1 cellular context compared by ENCODE assay signal in the genomic region with DNA sequence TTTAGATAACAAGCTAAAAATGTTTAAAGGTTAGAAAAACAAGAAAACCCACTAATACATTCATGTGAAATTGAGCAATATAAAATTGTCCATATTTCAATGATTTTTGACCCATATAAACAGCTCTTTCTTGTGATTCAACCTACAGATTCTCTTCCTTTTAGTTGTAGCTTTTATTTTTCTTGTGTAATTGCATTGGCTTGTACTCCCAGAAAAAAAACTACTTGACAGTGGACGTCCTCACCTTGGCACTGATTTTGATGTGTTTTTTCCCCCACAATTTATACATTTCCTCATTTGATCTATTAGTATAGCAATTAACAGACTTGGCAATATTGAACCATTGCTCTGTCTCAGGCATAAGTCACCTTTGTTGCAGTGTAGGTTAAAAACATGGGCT.
TF ChIP-seq lines count a peak whose summit lies in the region.

No MANE protein-coding gene starts in this region.

TF ChIP-seq in K562, 482 proteins besides CTCF, POLR2A, EP300 and RAD21:
- TF ChIP-seq GATAD2A (IDR thresholded peaks at IDR 0.05) (no peak), SAP30 (IDR thresholded peaks at IDR 0.05; ENCODE audit: borderline replicate concordance, insufficient read depth, low read depth, low read length, poor library complexity, severe bottlenecking) (no peak), ZNF41 (CRISPR knock-in tag; conservative IDR thresholded peaks at IDR 0.05) (no peak), ZNF232 (CRISPR knock-in tag; IDR thresholded peaks at IDR 0.05) (no peak), DDX20 (tag; IDR thresholded peaks at IDR 0.05; ENCODE audit: low read depth) (no peak), KDM4B (IDR thresholded peaks at IDR 0.05; ENCODE audit: borderline replicate concordance in 2 of 2, low read depth in 1 of 2) (no peak), NCOR1 (IDR thresholded peaks at IDR 0.05) (no peak), RBM25 (IDR thresholded peaks at IDR 0.05; ENCODE audit: low read depth, low read length, severe bottlenecking) (peak; percentile 58), ZNF175 (CRISPR knock-in tag; IDR thresholded peaks at IDR 0.05; ENCODE audit: low read depth) (no peak), NFXL1 (CRISPR knock-in tag; IDR thresholded peaks at IDR 0.05) (no peak), CTBP1 (IDR thresholded peaks at IDR 0.05; ENCODE audit: borderline replicate concordance) (no peak), FOXK1 (CRISPR knock-in tag; IDR thresholded peaks at IDR 0.05; ENCODE audit: borderline replicate concordance) (no peak), BCOR (IDR thresholded peaks at IDR 0.05) (no peak), PPARD (CRISPR knock-in tag; IDR thresholded peaks at IDR 0.05) (no peak), GABPB2 (CRISPR knock-in tag; conservative IDR thresholded peaks at IDR 0.05) (no peak), CHD4 (IDR thresholded peaks at IDR 0.05; ENCODE audit: insufficient read depth, insufficient replicate concordance, low read depth, low read length, poor library complexity, severe bottlenecking) (no peak), PCBP2 (IDR thresholded peaks at IDR 0.05; ENCODE audit: low read depth, low read length, poor library complexity, severe bottlenecking) (no peak), SRSF9 (IDR thresholded peaks at IDR 0.05; ENCODE audit: borderline replicate concordance, low read depth, low read length) (no peak), PRMT5 (CRISPR knock-in tag; IDR thresholded peaks at IDR 0.05) (no peak), NFIC (IDR thresholded peaks at IDR 0.05) (no peak), ZNF75A (CRISPR knock-in tag; IDR thresholded peaks at IDR 0.05) (no peak), KDM2B (CRISPR knock-in tag; IDR thresholded peaks at IDR 0.05) (no peak), ARHGAP35 (IDR thresholded peaks at IDR 0.05; ENCODE audit: partially characterized antibody) (no peak), TRIM28 (IDR thresholded peaks at IDR 0.05) (0 out of 2 replicates have a peak, but pooled peaks have one; percentile 29), ZNF766 (CRISPR knock-in tag; conservative IDR thresholded peaks at IDR 0.05) (no peak), CBX3 (IDR thresholded peaks at IDR 0.05; ENCODE audit: borderline replicate concordance in 1 of 2, low read length in 2 of 2) (peak in 1 of 2 experiments; percentile 40; a peak in 1 of 3 replicates), PRPF4 (IDR thresholded peaks at IDR 0.05; ENCODE audit: insufficient read depth, low read depth, low read length, poor library complexity, severe bottlenecking) (no peak), ZNF134 (CRISPR knock-in tag; conservative IDR thresholded peaks at IDR 0.05) (no peak)
- TF ChIP-seq, protein P1, sequence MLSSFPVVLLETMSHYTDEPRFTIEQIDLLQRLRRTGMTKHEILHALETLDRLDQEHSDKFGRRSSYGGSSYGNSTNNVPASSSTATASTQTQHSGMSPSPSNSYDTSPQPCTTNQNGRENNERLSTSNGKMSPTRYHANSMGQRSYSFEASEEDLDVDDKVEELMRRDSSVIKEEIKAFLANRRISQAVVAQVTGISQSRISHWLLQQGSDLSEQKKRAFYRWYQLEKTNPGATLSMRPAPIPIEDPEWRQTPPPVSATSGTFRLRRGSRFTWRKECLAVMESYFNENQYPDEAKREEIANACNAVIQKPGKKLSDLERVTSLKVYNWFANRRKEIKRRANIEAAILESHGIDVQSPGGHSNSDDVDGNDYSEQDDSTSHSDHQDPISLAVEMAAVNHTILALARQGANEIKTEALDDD (IDR thresholded peaks at IDR 0.05): no peak
- TF ChIP-seq, protein P2, sequence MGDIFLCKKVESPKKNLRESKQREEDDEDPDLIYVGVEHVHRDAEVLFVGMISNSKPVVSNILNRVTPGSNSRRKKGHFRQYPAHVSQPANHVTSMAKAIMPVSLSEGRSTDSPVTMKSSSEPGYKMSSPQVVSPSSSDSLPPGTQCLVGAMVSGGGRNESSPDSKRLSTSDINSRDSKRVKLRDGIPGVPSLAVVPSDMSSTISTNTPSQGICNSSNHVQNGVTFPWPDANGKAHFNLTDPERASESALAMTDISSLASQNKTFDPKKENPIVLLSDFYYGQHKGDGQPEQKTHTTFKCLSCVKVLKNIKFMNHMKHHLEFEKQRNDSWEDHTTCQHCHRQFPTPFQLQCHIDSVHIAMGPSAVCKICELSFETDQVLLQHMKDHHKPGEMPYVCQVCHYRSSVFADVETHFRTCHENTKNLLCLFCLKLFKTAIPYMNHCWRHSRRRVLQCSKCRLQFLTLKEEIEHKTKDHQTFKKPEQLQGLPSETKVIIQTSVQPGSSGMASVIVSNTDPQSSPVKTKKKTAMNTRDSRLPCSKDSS (IDR thresholded peaks at IDR 0.05; ENCODE audit: low read depth, partially characterized antibody): peak; percentile 28
- TF ChIP-seq, protein P3, sequence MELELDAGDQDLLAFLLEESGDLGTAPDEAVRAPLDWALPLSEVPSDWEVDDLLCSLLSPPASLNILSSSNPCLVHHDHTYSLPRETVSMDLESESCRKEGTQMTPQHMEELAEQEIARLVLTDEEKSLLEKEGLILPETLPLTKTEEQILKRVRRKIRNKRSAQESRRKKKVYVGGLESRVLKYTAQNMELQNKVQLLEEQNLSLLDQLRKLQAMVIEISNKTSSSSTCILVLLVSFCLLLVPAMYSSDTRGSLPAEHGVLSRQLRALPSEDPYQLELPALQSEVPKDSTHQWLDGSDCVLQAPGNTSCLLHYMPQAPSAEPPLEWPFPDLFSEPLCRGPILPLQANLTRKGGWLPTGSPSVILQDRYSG (tag; conservative IDR thresholded peaks at IDR 0.05; ENCODE audit: low read depth): no peak
- TF ChIP-seq, protein P4, sequence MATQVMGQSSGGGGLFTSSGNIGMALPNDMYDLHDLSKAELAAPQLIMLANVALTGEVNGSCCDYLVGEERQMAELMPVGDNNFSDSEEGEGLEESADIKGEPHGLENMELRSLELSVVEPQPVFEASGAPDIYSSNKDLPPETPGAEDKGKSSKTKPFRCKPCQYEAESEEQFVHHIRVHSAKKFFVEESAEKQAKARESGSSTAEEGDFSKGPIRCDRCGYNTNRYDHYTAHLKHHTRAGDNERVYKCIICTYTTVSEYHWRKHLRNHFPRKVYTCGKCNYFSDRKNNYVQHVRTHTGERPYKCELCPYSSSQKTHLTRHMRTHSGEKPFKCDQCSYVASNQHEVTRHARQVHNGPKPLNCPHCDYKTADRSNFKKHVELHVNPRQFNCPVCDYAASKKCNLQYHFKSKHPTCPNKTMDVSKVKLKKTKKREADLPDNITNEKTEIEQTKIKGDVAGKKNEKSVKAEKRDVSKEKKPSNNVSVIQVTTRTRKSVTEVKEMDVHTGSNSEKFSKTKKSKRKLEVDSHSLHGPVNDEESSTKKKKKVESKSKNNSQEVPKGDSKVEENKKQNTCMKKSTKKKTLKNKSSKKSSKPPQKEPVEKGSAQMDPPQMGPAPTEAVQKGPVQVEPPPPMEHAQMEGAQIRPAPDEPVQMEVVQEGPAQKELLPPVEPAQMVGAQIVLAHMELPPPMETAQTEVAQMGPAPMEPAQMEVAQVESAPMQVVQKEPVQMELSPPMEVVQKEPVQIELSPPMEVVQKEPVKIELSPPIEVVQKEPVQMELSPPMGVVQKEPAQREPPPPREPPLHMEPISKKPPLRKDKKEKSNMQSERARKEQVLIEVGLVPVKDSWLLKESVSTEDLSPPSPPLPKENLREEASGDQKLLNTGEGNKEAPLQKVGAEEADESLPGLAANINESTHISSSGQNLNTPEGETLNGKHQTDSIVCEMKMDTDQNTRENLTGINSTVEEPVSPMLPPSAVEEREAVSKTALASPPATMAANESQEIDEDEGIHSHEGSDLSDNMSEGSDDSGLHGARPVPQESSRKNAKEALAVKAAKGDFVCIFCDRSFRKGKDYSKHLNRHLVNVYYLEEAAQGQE (CRISPR knock-in tag; IDR thresholded peaks at IDR 0.05; ENCODE audit: low read depth): no peak
